Comparison of ENCODE assay signal across 24 cellular contexts in the genomic region with DNA sequence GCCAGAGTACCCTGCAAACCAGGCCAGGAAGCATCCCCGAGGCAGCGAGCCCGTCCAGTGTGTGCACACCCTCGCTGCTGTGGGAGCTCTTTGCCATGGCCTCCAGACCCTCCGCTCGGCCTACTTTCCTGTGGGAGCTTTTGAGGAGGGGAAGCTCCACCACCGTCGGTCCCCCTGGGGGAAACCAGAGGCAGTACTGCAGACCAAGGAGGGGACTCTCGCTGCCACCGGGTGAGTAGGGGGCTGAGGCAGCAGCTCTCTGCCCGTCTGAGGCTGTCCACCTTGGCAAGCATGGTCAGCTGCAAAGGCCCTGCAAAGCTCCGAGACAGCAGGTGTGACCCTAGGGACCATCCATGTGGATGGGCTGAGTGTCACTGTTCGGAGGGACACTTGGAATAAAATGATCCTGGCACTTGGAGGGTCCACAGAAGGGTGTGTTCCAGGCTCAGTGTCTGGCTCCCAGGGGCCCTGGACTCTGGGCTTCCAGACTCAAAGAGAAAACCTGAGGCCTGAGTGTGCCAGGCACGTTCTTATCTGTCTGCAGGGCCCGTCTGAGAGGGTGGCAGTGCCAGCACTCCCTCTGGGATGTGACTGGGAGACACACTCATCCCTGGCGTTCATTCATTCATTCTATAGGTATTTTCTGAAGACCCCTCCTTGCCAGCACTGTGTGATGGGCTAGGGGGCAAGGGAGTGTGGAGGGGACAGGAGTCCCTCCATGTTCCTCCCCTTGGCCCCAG.
DNase-seq lines count a peak whose midpoint lies in the region; TF ChIP-seq lines count a peak whose summit lies in the region.
"Had no signal": no experiment of that assay in that cellular context is flagged by ENCODE, and none has a peak within 500 bp of the region (broad histone marks: within the 10 kb centered on the region; RNA-seq: fewer than 3 reads in every experiment).

No MANE protein-coding gene starts in this region.

- no peaks in the 10 kb centered on the region for H3K79me2 ChIP-seq in PC-9 (ENCODE audit: low read depth)
- H3K79me2 ChIP-seq: parathyroid adenoma had no signal

- intact Hi-C loops in activated CD4-positive, alpha-beta memory T cell treated with anti-CD3 and anti-CD28 coated beads for 36 hours (cut with micrococcal nuclease): no loop called here
- intact Hi-C loops in PC-9 (cut with micrococcal nuclease; ENCODE audit: unreplicated experiment): no loop called here

- no peaks in the 10 kb centered on the region for H3K36me3 ChIP-seq in BLaER1
- H3K36me3 ChIP-seq in neuronal stem cell (replicated peaks in 1 of 2; ENCODE audit: control insufficient read depth in 2 of 2, insufficient read depth in 2 of 2, low read length in 2 of 2): no peaks in the 10 kb centered on the region
- no peaks in the 10 kb centered on the region for H3K36me3 ChIP-seq in PC-9 (ENCODE audit: low read depth)
- H3K36me3 ChIP-seq: esophagus muscularis mucosa had no signal

- BruUV-seq in PC-9 (replicated peaks; lab: Mats Ljungman, UMichigan): no TSS peak

- H3K4me1 ChIP-seq in BLaER1 (peaks cover 82% of the 10 kb centered on the region), neuronal stem cell (ENCODE audit: control insufficient read depth in 2 of 2, insufficient read depth in 1 of 2, low read depth in 1 of 2, low read length in 2 of 2) (peaks cover 1 to 25% of the 10 kb centered on the region in 2 donors), PC-9 (replicated peaks; ENCODE audit: insufficient read depth) (no peaks in the 10 kb centered on the region)
- H3K4me1 ChIP-seq: esophagus muscularis mucosa, parathyroid adenoma had no signal

- H4K91ac ChIP-seq in neuronal stem cell (ENCODE audit: low read depth, low read length, poor library complexity): no peak overlapping the region

- no peaks in the 10 kb centered on the region for H3K9me3 Mint-ChIP-seq in activated CD4-positive, alpha-beta memory T cell treated with anti-CD3 and anti-CD28 coated beads for 36 hours
- H3K9me3 Mint-ChIP-seq in activated CD4-positive, alpha-beta memory T cell treated with anti-CD3 and anti-CD28 coated beads, Interleukin-2, amount 10 ng/mL, durations not matched to agents 7 days and 5 days: no peaks in the 10 kb centered on the region
- H3K9me3 Mint-ChIP-seq: activated CD4-positive, alpha-beta T cell treated with anti-CD3 and anti-CD28 coated beads, Interleukin-2, amount 10 ng/mL, durations not matched to agents 7 days and 5 days; CD4-positive, alpha-beta memory T cell; dendritic cell treated with granulocyte-macrophage colony-stimulating factor and Interleukin-4, amounts not matched to agents 40 ng/mL and 50 ng/mL, for 4 days; naive thymus-derived CD8-positive, alpha-beta T cell; stimulated activated memory B cell treated with anti-CD40 and anti-IgM and Interleukin-4, amounts not matched to agents 10 μg/mL and 1 μg/mL and 100 μg/mL, for 72 hours had no signal

- H3K4me3 ChIP-seq in BLaER1: no peak overlapping the region
- H3K4me3 ChIP-seq in coronary artery: no peak overlapping the region
- H3K4me3 ChIP-seq in neuronal stem cell (ENCODE audit: low read length in 2 of 2): no peak overlapping the region
- no peak overlapping the region for H3K4me3 ChIP-seq in PC-9
- H3K4me3 ChIP-seq: esophagus muscularis mucosa, GM12878 had no signal

- H3K4me2 ChIP-seq in BLaER1 (peak overlapping the region; percentile 78), neuronal stem cell (ENCODE audit: insufficient read depth, low read length, poor library complexity, severe bottlenecking) (no peak overlapping the region), PC-9 (no peak overlapping the region)

- H3K79me1 ChIP-seq in neuronal stem cell (ENCODE audit: low read depth, low read length): no peaks in the 10 kb centered on the region

- no peak overlapping the region for H3K4me3 Mint-ChIP-seq in activated CD4-positive, alpha-beta memory T cell treated with anti-CD3 and anti-CD28 coated beads for 36 hours
- H3K4me3 Mint-ChIP-seq in activated CD4-positive, alpha-beta memory T cell treated with anti-CD3 and anti-CD28 coated beads, Interleukin-2, amount 10 ng/mL, durations not matched to agents 7 days and 5 days: no peak overlapping the region
- H3K4me3 Mint-ChIP-seq: activated CD4-positive, alpha-beta T cell treated with anti-CD3 and anti-CD28 coated beads, Interleukin-2, amount 10 ng/mL, durations not matched to agents 7 days and 5 days; CD4-positive, alpha-beta memory T cell; dendritic cell treated with granulocyte-macrophage colony-stimulating factor and Interleukin-4, amounts not matched to agents 40 ng/mL and 50 ng/mL, for 4 days; naive thymus-derived CD8-positive, alpha-beta T cell; stimulated activated memory B cell treated with anti-CD40 and anti-IgM and Interleukin-4, amounts not matched to agents 10 μg/mL and 1 μg/mL and 100 μg/mL, for 72 hours had no signal

- no peaks in the 10 kb centered on the region for H4K20me1 ChIP-seq in BLaER1
- H4K20me1 ChIP-seq in PC-9 (ENCODE audit: insufficient read depth): no peaks in the 10 kb centered on the region

- H3K9ac ChIP-seq in BLaER1 (no peak overlapping the region), neuronal stem cell (ENCODE audit: low read depth, low read length, poor library complexity) (no peak overlapping the region)
- H3K9ac ChIP-seq: parathyroid adenoma had no signal

- no peak overlapping the region for H4K8ac ChIP-seq in neuronal stem cell (ENCODE audit: low read depth, low read length)

- H3K27ac ChIP-seq in BLaER1 (no peak overlapping the region), coronary artery (no peak overlapping the region), neuronal stem cell (replicated peaks; ENCODE audit: low read length) (no peak overlapping the region), PC-9 (no peak overlapping the region)
- H3K27ac ChIP-seq: esophagus muscularis mucosa, parathyroid adenoma, RWPE1 had no signal

- no peaks in the 10 kb centered on the region for H3K4me1 Mint-ChIP-seq in activated CD4-positive, alpha-beta memory T cell treated with anti-CD3 and anti-CD28 coated beads for 36 hours (ENCODE audit: low read depth)
- H3K4me1 Mint-ChIP-seq in activated CD4-positive, alpha-beta memory T cell treated with anti-CD3 and anti-CD28 coated beads, Interleukin-2, amount 10 ng/mL, durations not matched to agents 7 days and 5 days: no peaks in the 10 kb centered on the region
- H3K4me1 Mint-ChIP-seq: activated CD4-positive, alpha-beta T cell treated with anti-CD3 and anti-CD28 coated beads, Interleukin-2, amount 10 ng/mL, durations not matched to agents 7 days and 5 days; CD4-positive, alpha-beta memory T cell; naive thymus-derived CD8-positive, alpha-beta T cell; stimulated activated memory B cell treated with anti-CD40 and anti-IgM and Interleukin-4, amounts not matched to agents 10 μg/mL and 1 μg/mL and 100 μg/mL, for 72 hours had no signal

- peak overlapping the region; percentile 3 for H2BK12ac ChIP-seq in neuronal stem cell (ENCODE audit: low read length)

- H2BK120ac ChIP-seq in neuronal stem cell (ENCODE audit: low read depth, low read length): no peak overlapping the region

- no peak overlapping the region for H3K27ac Mint-ChIP-seq in activated CD4-positive, alpha-beta memory T cell treated with anti-CD3 and anti-CD28 coated beads for 36 hours
- H3K27ac Mint-ChIP-seq in activated CD4-positive, alpha-beta memory T cell treated with anti-CD3 and anti-CD28 coated beads, Interleukin-2, amount 10 ng/mL, durations not matched to agents 7 days and 5 days: no peak overlapping the region
- H3K27ac Mint-ChIP-seq: activated CD4-positive, alpha-beta T cell treated with anti-CD3 and anti-CD28 coated beads, Interleukin-2, amount 10 ng/mL, durations not matched to agents 7 days and 5 days; CD4-positive, alpha-beta memory T cell; dendritic cell treated with granulocyte-macrophage colony-stimulating factor and Interleukin-4, amounts not matched to agents 40 ng/mL and 50 ng/mL, for 4 days; naive thymus-derived CD8-positive, alpha-beta T cell; stimulated activated memory B cell treated with anti-CD40 and anti-IgM and Interleukin-4, amounts not matched to agents 10 μg/mL and 1 μg/mL and 100 μg/mL, for 72 hours had no signal

- no peak for TF ChIP-seq CTCF in coronary artery (IDR thresholded peaks at IDR 0.05)
- TF ChIP-seq CTCF in PC-9 (conservative IDR thresholded peaks at IDR 0.05): no peak

- H3K36me3 Mint-ChIP-seq in activated CD4-positive, alpha-beta memory T cell treated with anti-CD3 and anti-CD28 coated beads for 36 hours: no peaks in the 10 kb centered on the region
- H3K36me3 Mint-ChIP-seq in activated CD4-positive, alpha-beta memory T cell treated with anti-CD3 and anti-CD28 coated beads, Interleukin-2, amount 10 ng/mL, durations not matched to agents 7 days and 5 days (ENCODE audit: low read depth): no peaks in the 10 kb centered on the region
- H3K36me3 Mint-ChIP-seq: CD4-positive, alpha-beta memory T cell; naive thymus-derived CD8-positive, alpha-beta T cell; stimulated activated memory B cell treated with anti-CD40 and anti-IgM and Interleukin-4, amounts not matched to agents 10 μg/mL and 1 μg/mL and 100 μg/mL, for 72 hours had no signal

- H3K27me3 Mint-ChIP-seq in activated CD4-positive, alpha-beta memory T cell treated with anti-CD3 and anti-CD28 coated beads for 36 hours: no peaks in the 10 kb centered on the region
- H3K27me3 Mint-ChIP-seq in activated CD4-positive, alpha-beta memory T cell treated with anti-CD3 and anti-CD28 coated beads, Interleukin-2, amount 10 ng/mL, durations not matched to agents 7 days and 5 days: no peaks in the 10 kb centered on the region
- H3K27me3 Mint-ChIP-seq: activated CD4-positive, alpha-beta T cell treated with anti-CD3 and anti-CD28 coated beads, Interleukin-2, amount 10 ng/mL, durations not matched to agents 7 days and 5 days; CD4-positive, alpha-beta memory T cell; dendritic cell treated with granulocyte-macrophage colony-stimulating factor and Interleukin-4, amounts not matched to agents 40 ng/mL and 50 ng/mL, for 4 days; naive thymus-derived CD8-positive, alpha-beta T cell; stimulated activated memory B cell treated with anti-CD40 and anti-IgM and Interleukin-4, amounts not matched to agents 10 μg/mL and 1 μg/mL and 100 μg/mL, for 72 hours had no signal

- H3K9me3 ChIP-seq in BLaER1 (no peaks in the 10 kb centered on the region), neuronal stem cell (replicated peaks in 1 of 2; ENCODE audit: control insufficient read depth in 2 of 2, insufficient read depth in 1 of 2, low read depth in 1 of 2, low read length in 2 of 2) (no peaks in the 10 kb centered on the region), PC-9 (ENCODE audit: insufficient read depth, low read depth) (no peaks in the 10 kb centered on the region)
- H3K9me3 ChIP-seq: esophagus muscularis mucosa had no signal

- H3K9me2 ChIP-seq in PC-9 (ENCODE audit: insufficient read depth): no peaks in the 10 kb centered on the region

- DNase-seq in activated CD4-positive, alpha-beta memory T cell treated with anti-CD3 and anti-CD28 coated beads for 36 hours: peak; percentile 2
- DNase-seq in activated CD4-positive, alpha-beta memory T cell treated with anti-CD3 and anti-CD28 coated beads, Interleukin-2, amount 10 ng/mL, durations not matched to agents 7 days and 5 days: no peak
- DNase-seq in coronary artery (ENCODE audit: low spot score) (peak; percentile 64), neuronal stem cell (ENCODE audit: low spot score) (no peak), PC-9 (no peak), inferior parietal cortex (ENCODE audit: extremely low spot score) (no peak), CD1c-positive myeloid dendritic cell (ENCODE audit: extremely low spot score) (no peak)
- DNase-seq: 8988T; activated CD4-positive, alpha-beta T cell treated with anti-CD3 and anti-CD28 coated beads, Interleukin-2, amount 10 ng/mL, durations not matched to agents 7 days and 5 days; caudate nucleus; CD4-positive, alpha-beta memory T cell; EL; foreskin melanocyte; midbrain; NCI-H446; stimulated activated CD4-positive, alpha-beta T cell treated with anti-CD3 and anti-CD28 coated beads, Interleukin-4, amount 100 ng/mL, for 4 hours had no signal

- no CpG with 5 or more reads among the region's 16 CpGs for WGBS in neuronal stem cell (ENCODE audit: extremely low coverage in 2 of 2, insufficient read length in 2 of 2, insufficient replicate concordance in 1 of 2), 2 donors

- CTCF ChIA-PET in activated CD4-positive, alpha-beta memory T cell treated with anti-CD3 and anti-CD28 coated beads for 36 hours (lab: Charles Lee): no interaction called here
- CTCF ChIA-PET in activated CD4-positive, alpha-beta memory T cell treated with anti-CD3 and anti-CD28 coated beads, Interleukin-2, amount 10 ng/mL, durations not matched to agents 7 days and 5 days (lab: Charles Lee): no interaction called here
- CTCF ChIA-PET in PC-9 (lab: Charles Lee): no interaction called here

- peak overlapping the region; percentile 68 for H2BK15ac ChIP-seq in neuronal stem cell (ENCODE audit: low read length)

- no peaks in the 10 kb centered on the region for H3F3A ChIP-seq in PC-9 (ENCODE audit: insufficient read depth, low read depth)

- peak overlapping the region; percentile 77 for H2AK5ac ChIP-seq in neuronal stem cell (ENCODE audit: low read depth, low read length)

- no peak overlapping the region for H2BK5ac ChIP-seq in neuronal stem cell (ENCODE audit: low read length)

- POLR2A ChIA-PET in activated CD4-positive, alpha-beta memory T cell treated with anti-CD3 and anti-CD28 coated beads for 36 hours (lab: Charles Lee): no interaction called here
- POLR2A ChIA-PET in activated CD4-positive, alpha-beta memory T cell treated with anti-CD3 and anti-CD28 coated beads, Interleukin-2, amount 10 ng/mL, durations not matched to agents 7 days and 5 days (lab: Charles Lee): no interaction called here
- POLR2A ChIA-PET in PC-9 (lab: Charles Lee; ENCODE audit: unreplicated experiment): no interaction called here

- H3K18ac ChIP-seq in neuronal stem cell (ENCODE audit: low read length): peak overlapping the region; percentile 73

- peak overlapping the region; percentile 0 for H3K23ac ChIP-seq in neuronal stem cell (ENCODE audit: low read depth, low read length, poor library complexity)

- H2AFZ ChIP-seq in neuronal stem cell (ENCODE audit: low read length) (no peak overlapping the region), PC-9 (no peak overlapping the region)
- H2AFZ ChIP-seq: parathyroid adenoma had no signal

- H3K4ac ChIP-seq in neuronal stem cell (ENCODE audit: low read length): no peak overlapping the region

- H3K14ac ChIP-seq in neuronal stem cell (ENCODE audit: low read length): no peak overlapping the region

- H3K27me3 ChIP-seq in BLaER1: no peaks in the 10 kb centered on the region
- H3K27me3 ChIP-seq in neuronal stem cell (ENCODE audit: control insufficient read depth in 3 of 3, insufficient read depth in 3 of 3, low read depth in 1 of 3, low read length in 3 of 3): no peaks in the 10 kb centered on the region
- H3K27me3 ChIP-seq in PC-9 (ENCODE audit: insufficient read depth, low read depth): no peaks in the 10 kb centered on the region
- H3K27me3 ChIP-seq: esophagus muscularis mucosa had no signal

Comparison
In these comparisons a context has a peak if more than half of its experiments do, and no peak if none do; other contexts are left out.
1. DNase-seq: peak in activated CD4-positive, alpha-beta memory T cell treated with anti-CD3 and anti-CD28 coated beads for 36 hours (single experiment) and coronary artery (single experiment); none in activated CD4-positive, alpha-beta memory T cell treated with anti-CD3 and anti-CD28 coated beads, Interleukin-2, amount 10 ng/mL, durations not matched to agents 7 days and 5 days (single experiment), neuronal stem cell (single experiment), PC-9 (0 of 2), inferior parietal cortex (single experiment) and CD1c-positive myeloid dendritic cell (single experiment).